1 cellular context compared by ENCODE assay signal in the genomic region with DNA sequence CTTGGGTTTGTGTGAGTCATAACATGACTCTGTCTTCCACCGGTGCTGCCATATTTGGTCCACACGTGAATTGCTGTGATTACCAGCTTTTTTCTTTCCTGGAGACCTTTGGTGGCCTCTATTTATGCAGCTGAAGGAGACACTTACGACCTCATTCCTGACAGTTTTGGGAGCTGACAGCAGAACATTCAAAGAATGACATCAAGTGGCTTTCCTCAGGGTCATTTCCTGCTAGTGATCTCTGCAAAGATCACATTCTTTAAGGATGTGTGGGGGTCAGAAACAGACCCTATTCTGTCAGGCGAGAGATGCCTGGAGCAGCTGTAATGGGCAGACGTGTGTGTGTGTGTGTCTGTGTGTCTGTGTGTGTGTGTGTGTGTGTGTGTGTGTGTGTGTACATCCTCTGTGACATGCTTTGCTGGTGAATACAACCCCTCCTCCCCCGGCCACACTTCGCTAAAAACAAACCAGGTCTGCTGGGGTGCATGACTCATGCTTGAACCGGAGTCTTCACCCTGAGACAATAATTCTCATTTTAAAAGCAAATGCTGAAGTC.
TF ChIP-seq lines count a peak whose summit lies in the region.

No MANE protein-coding gene starts in this region.

TF ChIP-seq in H1, 55 proteins besides CTCF, POLR2A, EP300 and RAD21:
- no peak for TF ChIP-seq KDM4A (IDR thresholded peaks at IDR 0.05; ENCODE audit: low read depth, low read length, severe bottlenecking)
